Comparison of ENCODE assay signal across 2 cellular contexts in the genomic region with DNA sequence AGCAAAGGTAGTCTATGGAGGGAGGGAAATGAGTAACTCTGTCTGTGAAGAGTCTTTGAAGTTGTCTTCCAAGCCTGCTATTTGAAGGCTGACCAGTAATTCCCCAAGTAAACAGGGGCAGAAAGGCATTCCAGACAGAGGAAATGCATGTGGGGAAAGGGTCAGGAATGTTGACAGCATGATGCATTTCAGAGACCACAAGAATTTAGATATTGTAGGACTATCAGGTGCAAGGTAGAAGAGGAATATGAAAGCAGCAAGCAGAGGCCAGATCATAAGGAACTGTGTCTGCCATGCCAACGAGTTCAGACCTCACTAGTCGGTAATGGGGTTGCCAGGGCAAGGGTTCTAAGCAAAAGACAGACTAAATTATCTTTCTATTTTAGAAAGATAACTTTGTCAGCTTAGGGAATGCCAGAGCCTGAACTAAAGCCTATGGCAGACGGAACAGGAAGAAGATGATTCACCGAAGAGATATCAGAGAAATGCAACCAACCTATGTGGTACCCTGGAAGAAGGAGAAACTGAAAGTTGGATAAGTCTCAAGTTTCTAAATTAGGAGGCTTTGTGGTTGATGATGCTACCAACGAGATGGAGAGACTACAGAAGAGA.
TF ChIP-seq lines count a peak whose summit lies in the region.

No MANE protein-coding gene starts in this region.

TF ChIP-seq in HepG2, 621 proteins besides CTCF, POLR2A, EP300 and RAD21:
- TF ChIP-seq, protein P1, sequence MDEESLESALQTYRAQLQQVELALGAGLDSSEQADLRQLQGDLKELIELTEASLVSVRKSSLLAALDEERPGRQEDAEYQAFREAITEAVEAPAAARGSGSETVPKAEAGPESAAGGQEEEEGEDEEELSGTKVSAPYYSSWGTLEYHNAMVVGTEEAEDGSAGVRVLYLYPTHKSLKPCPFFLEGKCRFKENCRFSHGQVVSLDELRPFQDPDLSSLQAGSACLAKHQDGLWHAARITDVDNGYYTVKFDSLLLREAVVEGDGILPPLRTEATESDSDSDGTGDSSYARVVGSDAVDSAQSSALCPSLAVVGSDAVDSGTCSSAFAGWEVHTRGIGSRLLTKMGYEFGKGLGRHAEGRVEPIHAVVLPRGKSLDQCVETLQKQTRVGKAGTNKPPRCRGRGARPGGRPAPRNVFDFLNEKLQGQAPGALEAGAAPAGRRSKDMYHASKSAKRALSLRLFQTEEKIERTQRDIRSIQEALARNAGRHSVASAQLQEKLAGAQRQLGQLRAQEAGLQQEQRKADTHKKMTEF (CRISPR knock-in tag; IDR thresholded peaks at IDR 0.05) = no peak
- TF ChIP-seq ZMYM2 (CRISPR knock-in tag; IDR thresholded peaks at IDR 0.05) (no peak), MTA3 (CRISPR knock-in tag; IDR thresholded peaks at IDR 0.05) (no peak), NR2F1 (CRISPR knock-in tag; IDR thresholded peaks at IDR 0.05) (no peak)
TF ChIP-seq in HepG2: peak in this region for 0.

TF ChIP-seq in SK-N-SH, 30 proteins besides CTCF, POLR2A, EP300 and RAD21 (continued from another document):
- TF ChIP-seq, protein P2, sequence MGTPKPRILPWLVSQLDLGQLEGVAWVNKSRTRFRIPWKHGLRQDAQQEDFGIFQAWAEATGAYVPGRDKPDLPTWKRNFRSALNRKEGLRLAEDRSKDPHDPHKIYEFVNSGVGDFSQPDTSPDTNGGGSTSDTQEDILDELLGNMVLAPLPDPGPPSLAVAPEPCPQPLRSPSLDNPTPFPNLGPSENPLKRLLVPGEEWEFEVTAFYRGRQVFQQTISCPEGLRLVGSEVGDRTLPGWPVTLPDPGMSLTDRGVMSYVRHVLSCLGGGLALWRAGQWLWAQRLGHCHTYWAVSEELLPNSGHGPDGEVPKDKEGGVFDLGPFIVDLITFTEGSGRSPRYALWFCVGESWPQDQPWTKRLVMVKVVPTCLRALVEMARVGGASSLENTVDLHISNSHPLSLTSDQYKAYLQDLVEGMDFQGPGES (IDR thresholded peaks at IDR 0.05; ENCODE audit: low read depth, low read length) = no peak
- TF ChIP-seq, protein P3, sequence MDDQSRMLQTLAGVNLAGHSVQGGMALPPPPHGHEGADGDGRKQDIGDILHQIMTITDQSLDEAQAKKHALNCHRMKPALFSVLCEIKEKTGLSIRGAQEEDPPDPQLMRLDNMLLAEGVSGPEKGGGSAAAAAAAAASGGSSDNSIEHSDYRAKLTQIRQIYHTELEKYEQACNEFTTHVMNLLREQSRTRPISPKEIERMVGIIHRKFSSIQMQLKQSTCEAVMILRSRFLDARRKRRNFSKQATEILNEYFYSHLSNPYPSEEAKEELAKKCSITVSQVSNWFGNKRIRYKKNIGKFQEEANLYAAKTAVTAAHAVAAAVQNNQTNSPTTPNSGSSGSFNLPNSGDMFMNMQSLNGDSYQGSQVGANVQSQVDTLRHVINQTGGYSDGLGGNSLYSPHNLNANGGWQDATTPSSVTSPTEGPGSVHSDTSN (IDR thresholded peaks at IDR 0.05) = peak; percentile 27
- TF ChIP-seq CHD2 (IDR thresholded peaks at IDR 0.05; ENCODE audit: low read length, partially characterized antibody) = no peak
- peak; percentile 52; the same call in 1 of the 2 replicates for TF ChIP-seq TEAD4 (IDR thresholded peaks at IDR 0.05; ENCODE audit: borderline replicate concordance, insufficient read depth)
- TF ChIP-seq JUND (IDR thresholded peaks at IDR 0.05) = peak; percentile 44
- no peak for TF ChIP-seq EZH2phosphoT487 (IDR thresholded peaks at IDR 0.05; ENCODE audit: borderline replicate concordance, low read depth)
- no peak for TF ChIP-seq ELF1 (IDR thresholded peaks at IDR 0.05)
- TF ChIP-seq MXI1 (IDR thresholded peaks at IDR 0.05; ENCODE audit: low read depth, low read length) = no peak
- TF ChIP-seq SMC3 (IDR thresholded peaks at IDR 0.05; ENCODE audit: low read depth, low read length) = no peak
- TF ChIP-seq GABPA (IDR thresholded peaks at IDR 0.05; ENCODE audit: low read depth) = no peak
- TF ChIP-seq RFX5 (IDR thresholded peaks at IDR 0.05; ENCODE audit: low read length) = no peak
- peak; percentile 41; the same call in 1 of the 2 replicates for TF ChIP-seq TCF12 (IDR thresholded peaks at IDR 0.05)
- TF ChIP-seq FOSL2 (IDR thresholded peaks at IDR 0.05; ENCODE audit: borderline replicate concordance, low read depth) = peak; percentile 40; the same call in 1 of the 2 replicates
